ENCODE assay signal across 9 cellular contexts in genomic region chr15:66883322-66883911, GRCh38.
A peak's percentile ranks its signal among the peaks of the same experiment; 100 is the strongest.
DNase-seq lines count a peak whose midpoint lies in the region; ATAC-seq and TF ChIP-seq lines count a peak whose summit lies in the region.
"Had no signal": no experiment of that assay in that cellular context is flagged by ENCODE, and none has a peak within 500 bp of the region (broad histone marks: within the 10 kb centered on the region; RNA-seq: fewer than 3 reads in every experiment).

No MANE protein-coding gene starts in this region.

- H3K27me3 ChIP-seq in iPS-20b (ENCODE audit: insufficient read depth, low read length) (no peaks in the 10 kb centered on the region), skeletal muscle satellite cell (ENCODE audit: control insufficient read depth, insufficient read depth, low read length) (no peaks in the 10 kb centered on the region)
- H3K27me3 ChIP-seq: BLaER1 had no signal

- TF ChIP-seq CTCF in brain (conservative IDR thresholded peaks at IDR 0.05) = no peak

- peaks cover 8% of the 10 kb centered on the region for H3K27me3 Mint-ChIP-seq in brain

- ATAC-seq in HG03354 (IDR thresholded peaks at IDR 0.05; ENCODE audit: poor library complexity, severe bottlenecking, unreplicated experiment) (no peak), HG02588 (IDR thresholded peaks at IDR 0.05; ENCODE audit: unreplicated experiment) (no peak), GM21447 (IDR thresholded peaks at IDR 0.05; ENCODE audit: unreplicated experiment) (no peak)

- peaks cover 7% of the 10 kb centered on the region for H3K4me1 ChIP-seq in iPS-20b (ENCODE audit: insufficient read depth, low read length)
- H3K4me1 ChIP-seq in skeletal muscle satellite cell (ENCODE audit: control insufficient read depth, insufficient read depth, low read length) = peaks cover 41% of the 10 kb centered on the region

- H3K27ac Mint-ChIP-seq in brain = peak overlapping the region; percentile 19 to 80 (median 70)

- H3K9me3 ChIP-seq in iPS-20b (ENCODE audit: insufficient read depth, low read depth, low read length) (peaks cover 3% of the 10 kb centered on the region; the same call in 1 of the 2 replicates), skeletal muscle satellite cell (replicated peaks; ENCODE audit: low read length) (no peaks in the 10 kb centered on the region)

- no peaks in the 10 kb centered on the region for H3K36me3 ChIP-seq in iPS-20b (ENCODE audit: insufficient read depth, low read depth, low read length)
- no peaks in the 10 kb centered on the region for H3K36me3 ChIP-seq in skeletal muscle satellite cell (ENCODE audit: insufficient read depth, low read length)
- H3K36me3 ChIP-seq: BLaER1 had no signal

- H3K9ac ChIP-seq in iPS-20b (ENCODE audit: low read depth, low read length) = peak overlapping the region; percentile 29; the same call in 1 of the 2 replicates
- peak overlapping the region; percentile 13 for H3K9ac ChIP-seq in skeletal muscle satellite cell (ENCODE audit: low read depth, low read length)
- H3K9ac ChIP-seq: BLaER1 had no signal

- H3K4me1 Mint-ChIP-seq in brain = peaks cover 36% of the 10 kb centered on the region

- no peaks in the 10 kb centered on the region for H3K36me3 Mint-ChIP-seq in brain

- H3K4me3 Mint-ChIP-seq in brain = peak overlapping the region; percentile 2 to 64 (median 12)

- H3K4me3 ChIP-seq in iPS-20b (ENCODE audit: low read length) (peak overlapping the region; percentile 33; the same call in 1 of the 2 replicates), skeletal muscle satellite cell (ENCODE audit: low read length) (no peak overlapping the region)
- H3K4me3 ChIP-seq: BLaER1 had no signal

- peak overlapping the region; percentile 14 for H3K4me2 ChIP-seq in skeletal muscle satellite cell (ENCODE audit: low read length)
- H3K4me2 ChIP-seq: BLaER1 had no signal

- H3K9me3 Mint-ChIP-seq in brain = peaks cover 5 to 15% (median 6%) of the 10 kb centered on the region in 5 experiments

- DNase-seq in NCI-H2171 treated with DMSO at 0.1 percent for 48 hours (lab: John Stamatoyannopoulos, UW) (peak; percentile 67), NCI-H2171 (lab: John Stamatoyannopoulos, UW) (no peak)

- peak overlapping the region; percentile 31 for H3K27ac ChIP-seq in iPS-20b (ENCODE audit: low read length)
- H3K27ac ChIP-seq: BLaER1 had no signal
